22 cellular contexts compared by ENCODE assay signal in the genomic region with DNA sequence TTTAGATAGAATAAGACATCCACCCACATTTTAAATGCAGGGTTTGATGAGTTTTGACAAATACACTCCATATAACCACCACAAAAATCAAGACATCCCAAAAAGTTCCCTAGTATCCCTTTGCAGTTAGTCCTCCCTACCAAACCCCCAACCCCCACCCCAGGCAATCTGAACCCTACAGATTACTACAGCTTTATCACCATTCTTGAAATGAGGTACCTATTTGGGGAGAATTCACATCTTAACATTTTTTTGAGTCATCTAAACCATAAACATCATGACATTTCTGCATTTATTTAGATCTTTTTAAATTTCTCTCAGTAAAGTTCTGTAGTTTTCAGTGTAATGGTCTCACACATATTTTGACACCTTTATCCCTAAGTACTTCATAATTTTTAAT. TPM values are rescaled to one million over a fixed set of nuclear protein-coding genes. Genes with fewer than 3 reads are reported as not detected.
DNase-seq lines count a peak whose midpoint lies in the region; ATAC-seq, FAIRE-seq and TF ChIP-seq lines count a peak whose summit lies in the region.
"Had no signal": no experiment of that assay in that cellular context is flagged by ENCODE, and none has a peak within 500 bp of the region (broad histone marks: within the 10 kb centered on the region; RNA-seq: fewer than 3 reads in every experiment).

No MANE protein-coding gene starts in this region.

- no peak overlapping the region for H3K4me3 Mint-ChIP-seq in activated CD4-positive, alpha-beta T cell treated with anti-CD3 and anti-CD28 coated beads for 36 hours
- no peak overlapping the region for H3K4me3 Mint-ChIP-seq in stimulated activated effector memory CD8-positive, alpha-beta T cell treated with anti-CD3 and anti-CD28 coated beads, Interleukin-12 subunit alpha, Interleukin-12 subunit beta, amount 100 ng/mL, for 72 hours
- H3K4me3 Mint-ChIP-seq: B cell; CD4-positive, CD25-positive, alpha-beta regulatory T cell; CD8-positive, alpha-beta T cell had no signal

- TF ChIP-seq RAD21 in HepG2 (CRISPR knock-in tag; IDR thresholded peaks at IDR 0.05): no peak

- no peak overlapping the region for H2AFZ ChIP-seq in HepG2 (ENCODE audit: low read length)

- H3K4me1 Mint-ChIP-seq in activated CD4-positive, alpha-beta T cell treated with anti-CD3 and anti-CD28 coated beads for 36 hours: peaks cover 54% of the 10 kb centered on the region
- H3K4me1 Mint-ChIP-seq in stimulated activated effector memory CD8-positive, alpha-beta T cell treated with anti-CD3 and anti-CD28 coated beads, Interleukin-12 subunit alpha, Interleukin-12 subunit beta, amount 100 ng/mL, for 72 hours: peaks cover 46% of the 10 kb centered on the region

- intact Hi-C loops in activated CD4-positive, alpha-beta T cell treated with anti-CD3 and anti-CD28 coated beads for 36 hours (cut with DNase I, micrococcal nuclease): loop anchor here in 1 of 2 experiments (2.0 kb wide), 1 partner anchor 31 kb away; no protein-coding TSS in a partner anchor
- intact Hi-C loops in HepG2 (cut with micrococcal nuclease; ENCODE audit: unreplicated experiment) (loop anchor here (10.0 kb wide), 1 partner anchor 55 kb away; a partner anchor contains a TSS), right lobe of liver (cut with DNase I) (no loop called here)

- no TSS peak for BruUV-seq in HepG2 (replicated peaks; lab: Mats Ljungman, UMichigan)

- H3K27ac ChIP-seq in HepG2 (ENCODE audit: extremely low read length, insufficient read depth, low read length) (no peak overlapping the region), right lobe of liver (no peak overlapping the region)
- H3K27ac ChIP-seq: 22Rv1, BLaER1, C4-2B had no signal

- H3K9ac ChIP-seq in HepG2 (ENCODE audit: insufficient read depth, low read depth, low read length): no peak overlapping the region
- H3K9ac ChIP-seq: BLaER1 had no signal

- no peak for ATAC-seq in activated CD4-positive, alpha-beta T cell treated with anti-CD3 and anti-CD28 coated beads for 36 hours
- ATAC-seq in HepG2 (no peak), right lobe of liver (no peak)
- ATAC-seq in stimulated activated effector memory CD8-positive, alpha-beta T cell treated with anti-CD3 and anti-CD28 coated beads, Interleukin-12 subunit alpha, Interleukin-12 subunit beta, amount 100 ng/mL, for 72 hours: peak; percentile 58
- ATAC-seq: CD8-positive, alpha-beta T cell; GM12878 had no signal

- FAIRE-seq in HepG2 (lab: Jason Lieb, UNC): no peak
- FAIRE-seq: A204.1, D721Med, GM12878 had no signal

- peaks cover 3 to 12% of the 10 kb centered on the region in 2 experiments; a peak in 3 of 5 replicates for H3K36me3 ChIP-seq in HepG2 (replicated peaks in 1 of 2; ENCODE audit: control insufficient read depth in 1 of 2, insufficient read depth in 2 of 2, low read length in 2 of 2)
- no peaks in the 10 kb centered on the region for H3K36me3 ChIP-seq in right lobe of liver

- in situ Hi-C loops in HepG2 (cut with HindIII; ENCODE audit: extremely low pct_ligation_motif_present, low pct_unique_long_range_greater_than_20kb): no loop called here

- CTCF ChIA-PET in activated CD4-positive, alpha-beta T cell treated with anti-CD3 and anti-CD28 coated beads for 36 hours (lab: Charles Lee): no interaction called here
- CTCF ChIA-PET in HepG2 (lab: Yijun Ruan, JAX; ENCODE audit: low intra/inter-chr PET ratio, low total read pairs): no interaction called here

- no peak overlapping the region for H3K4me2 ChIP-seq in HepG2 (ENCODE audit: low read depth, low read length)
- H3K4me2 ChIP-seq: BLaER1 had no signal

- no peaks in the 10 kb centered on the region for H3K27me3 ChIP-seq in HepG2 (ENCODE audit: control insufficient read depth in 1 of 2, insufficient read depth in 2 of 2, low read length in 2 of 2)
- no peaks in the 10 kb centered on the region for H3K27me3 ChIP-seq in right lobe of liver
- H3K27me3 ChIP-seq: BLaER1 had no signal

- H3K9me3 ChIP-seq in HepG2 (ENCODE audit: low read length) (peaks cover 12% of the 10 kb centered on the region), right lobe of liver (no peaks in the 10 kb centered on the region)

- peak; percentile 26 for DNase-seq in activated CD4-positive, alpha-beta T cell treated with anti-CD3 and anti-CD28 coated beads for 36 hours
- no peak for DNase-seq in activated CD4-positive, alpha-beta T cell treated with anti-CD3 and anti-CD28 coated beads, Interleukin-2, amount 50 U/mL, for 4 hours
- DNase-seq in HepG2 (ENCODE audit: low spot score) (no peak), right lobe of liver (no peak), COLO668 (lab: John Stamatoyannopoulos, UW; ENCODE audit: unreplicated experiment) (no peak)
- DNase-seq in stimulated activated effector memory CD8-positive, alpha-beta T cell treated with anti-CD3 and anti-CD28 coated beads, Interleukin-12 subunit alpha, Interleukin-12 subunit beta, amount 100 ng/mL, for 72 hours (ENCODE audit: low spot score in 2 of 2): no peak
- DNase-seq: CD4-positive, CD25-positive, alpha-beta regulatory T cell; CD8-positive, alpha-beta T cell; DMS 273 treated with DMSO at 0.1 percent for 48 hours; DMS79; EL; GDM1; GOT3; H7; HCEC 1CT had no signal

- H3K4me1 ChIP-seq in HepG2 (ENCODE audit: insufficient read depth, low read length) (peaks cover 18% of the 10 kb centered on the region), right lobe of liver (no peaks in the 10 kb centered on the region)
- H3K4me1 ChIP-seq: BLaER1 had no signal

- no peak overlapping the region for H3K27ac Mint-ChIP-seq in activated CD4-positive, alpha-beta T cell treated with anti-CD3 and anti-CD28 coated beads for 36 hours
- H3K27ac Mint-ChIP-seq in stimulated activated effector memory CD8-positive, alpha-beta T cell treated with anti-CD3 and anti-CD28 coated beads, Interleukin-12 subunit alpha, Interleukin-12 subunit beta, amount 100 ng/mL, for 72 hours: no peak overlapping the region
- H3K27ac Mint-ChIP-seq: B cell; CD8-positive, alpha-beta T cell had no signal

- H3K4me3 ChIP-seq in HepG2 (replicated peaks in 1 of 3; ENCODE audit: insufficient read depth in 1 of 3, low read depth in 2 of 3, low read length in 3 of 3) (no peak overlapping the region), right lobe of liver (no peak overlapping the region)
- H3K4me3 ChIP-seq: BLaER1, GM12878 had no signal

- no peaks in the 10 kb centered on the region for H3K27me3 Mint-ChIP-seq in activated CD4-positive, alpha-beta T cell treated with anti-CD3 and anti-CD28 coated beads for 36 hours
- H3K27me3 Mint-ChIP-seq: B cell; CD4-positive, CD25-positive, alpha-beta regulatory T cell had no signal

- TF ChIP-seq EP300 in HepG2 (IDR thresholded peaks at IDR 0.05; ENCODE audit: low read depth in 2 of 2, low read length in 2 of 2) (no peak), HepG2 (CRISPR knock-in tag; IDR thresholded peaks at IDR 0.05; ENCODE audit: borderline replicate concordance) (no peak)

- peaks cover 9% of the 10 kb centered on the region; the same call in 1 of the 2 replicates for H4K20me1 ChIP-seq in HepG2 (ENCODE audit: insufficient read depth, low read length)

- no peak for TF ChIP-seq CTCF in HepG2 (CRISPR knock-in tag; IDR thresholded peaks at IDR 0.05)
- TF ChIP-seq CTCF in right lobe of liver (IDR thresholded peaks at IDR 0.05): no peak

- H3K9me3 Mint-ChIP-seq in activated CD4-positive, alpha-beta T cell treated with anti-CD3 and anti-CD28 coated beads for 36 hours (ENCODE audit: low read depth): peaks cover 14% of the 10 kb centered on the region
- peaks cover 3% of the 10 kb centered on the region for H3K9me3 Mint-ChIP-seq in stimulated activated effector memory CD8-positive, alpha-beta T cell treated with anti-CD3 and anti-CD28 coated beads, Interleukin-12 subunit alpha, Interleukin-12 subunit beta, amount 100 ng/mL, for 72 hours

- peaks cover 57% of the 10 kb centered on the region for H3K79me2 ChIP-seq in HepG2 (ENCODE audit: insufficient read depth, low read length)

- H3K36me3 Mint-ChIP-seq in activated CD4-positive, alpha-beta T cell treated with anti-CD3 and anti-CD28 coated beads for 36 hours (ENCODE audit: low read depth): peaks cover 31% of the 10 kb centered on the region
- peaks cover 13% of the 10 kb centered on the region for H3K36me3 Mint-ChIP-seq in stimulated activated effector memory CD8-positive, alpha-beta T cell treated with anti-CD3 and anti-CD28 coated beads, Interleukin-12 subunit alpha, Interleukin-12 subunit beta, amount 100 ng/mL, for 72 hours

- TF ChIP-seq POLR2A in HepG2 (IDR thresholded peaks at IDR 0.05; ENCODE audit: insufficient read depth in 1 of 2, low read depth in 2 of 2, low read length in 2 of 2) (no peak), right lobe of liver (IDR thresholded peaks at IDR 0.05) (no peak)

- POLR2A ChIA-PET in activated CD4-positive, alpha-beta T cell treated with anti-CD3 and anti-CD28 coated beads for 36 hours (lab: Charles Lee): no interaction called here
- POLR2A ChIA-PET in HepG2 (lab: Yijun Ruan, JAX): no interaction called here

RNA-seq across cellular contexts. Expression of a gene that starts 53.9 kb away (rescaled TPM):
- 100 to 1,000 TPM in 1 of 2 experiments, 10 to 100 TPM in 1; 98.9 to 176 TPM for total RNA-seq in activated CD4-positive, alpha-beta T cell treated with anti-CD3 and anti-CD28 coated beads for 36 hours
- 52.8 and 79.5 TPM in 2 replicates for total RNA-seq in HepG2 (2016; rRNA removed; fragmentation: Illumina TruSeq; extraction: Trizol)
- total RNA-seq in HepG2 (2016; cell fraction: cytosol; rRNA removed; fragmentation: Illumina TruSeq; extraction: Trizol; ENCODE audit: low read depth): 116 and 122 TPM in 2 replicates
- 55.6 and 78.0 TPM in 2 replicates for total RNA-seq in HepG2 (2016; cell fraction: insoluble cytoplasmic fraction; rRNA removed; fragmentation: Illumina TruSeq; extraction: Trizol)
- 44.6 and 47.8 TPM in 2 replicates for total RNA-seq in HepG2 (2016; cell fraction: membrane; rRNA removed; fragmentation: Illumina TruSeq; extraction: Trizol)
- total RNA-seq in HepG2 (2016; cell fraction: nucleus; rRNA removed; fragmentation: Illumina TruSeq; extraction: Trizol): 33.0 and 35.9 TPM in 2 replicates
- 35.6 and 61.1 TPM in 2 replicates for polyA plus RNA-seq in HepG2 (2011; rRNA removed)
- 23.4 and 43.1 TPM in 2 replicates for polyA plus RNA-seq in HepG2 (2011; cell fraction: cytosol; rRNA removed)
- polyA plus RNA-seq in HepG2 (2011; cell fraction: nucleus; rRNA removed): 33.0 and 38.2 TPM in 2 replicates
- polyA plus RNA-seq in HepG2 (2012): 20.2 and 22.4 TPM in 2 replicates
- 2.3 and 2.6 TPM in 2 replicates for polyA plus RNA-seq in HepG2 (2016; cell fraction: cytosol; fragmentation: Illumina TruSeq; extraction: Trizol; ENCODE audit: low read depth)
- polyA plus RNA-seq in HepG2 (2016; cell fraction: insoluble cytoplasmic fraction; fragmentation: Illumina TruSeq; extraction: Trizol; ENCODE audit: low read depth): 67.1 and 71.0 TPM in 2 replicates
- polyA plus RNA-seq in HepG2 (2016; cell fraction: membrane; fragmentation: Illumina TruSeq; extraction: Trizol; ENCODE audit: low read depth): 10.9 and 11.4 TPM in 2 replicates
- 30.4 TPM in 2 replicates for polyA plus RNA-seq in HepG2 (2016; cell fraction: nucleus; fragmentation: Illumina TruSeq; extraction: Trizol; ENCODE audit: insufficient read depth, low read depth)
- 104 and 144 TPM in 2 replicates for polyA minus RNA-seq in HepG2 (2011; rRNA and poly(A)+ RNA removed; ENCODE audit: low replicate concordance)
- polyA minus RNA-seq in HepG2 (2011; cell fraction: cytosol; rRNA and poly(A)+ RNA removed): 55.4 and 66.1 TPM in 2 replicates
- 44.7 and 50.8 TPM in 2 replicates for polyA minus RNA-seq in HepG2 (2011; cell fraction: nucleus; rRNA and poly(A)+ RNA removed)
- total RNA-seq in right lobe of liver: 10 to 100 TPM; 16.3 to 29.9 (median 19.3) TPM
